ENCODE assay signal across 11 cellular contexts in genomic region chr16:3065742-3066439, GRCh38. TPM values are rescaled to one million over a fixed set of nuclear protein-coding genes. Genes with fewer than 3 reads are reported as not detected.
DNase-seq lines count a peak whose midpoint lies in the region; ATAC-seq and TF ChIP-seq lines count a peak whose summit lies in the region.
"Had no signal": no experiment of that assay in that cellular context is flagged by ENCODE, and none has a peak within 500 bp of the region (broad histone marks: within the 10 kb centered on the region; RNA-seq: fewer than 3 reads in every experiment).

No MANE protein-coding gene starts in this region.

- intact Hi-C loops in colonic mucosa (cut with DNase I): no loop called here
- intact Hi-C loops in natural killer cell (cut with micrococcal nuclease): no loop called here
- intact Hi-C loops in head of caudate nucleus (cut with DNase I): no loop called here

- no peaks in the 10 kb centered on the region for H3K27me3 ChIP-seq in AG04450 (ENCODE audit: control insufficient read depth, insufficient read depth, low read length)
- no peaks in the 10 kb centered on the region for H3K27me3 ChIP-seq in colonic mucosa

- POLR2A ChIA-PET in AG04450 (lab: Yijun Ruan, JAX): interaction anchor here (0.9 kb wide), 1 partner anchor 18 kb away, joined by 5 read pairs; no protein-coding TSS in a partner anchor

- H3K27ac ChIP-seq in AG04450 (ENCODE audit: low read depth, low read length): no peak overlapping the region
- H3K27ac ChIP-seq in colonic mucosa: peak overlapping the region; percentile 78

- TF ChIP-seq CTCF in AG04450 (IDR thresholded peaks at IDR 0.05; ENCODE audit: low read depth, low read length) (no peak), LNCaP clone FGC (IDR thresholded peaks at IDR 0.05; ENCODE audit: control insufficient read depth, extremely low read depth, insufficient read depth) (no peak), colonic mucosa (IDR thresholded peaks at IDR 0.05) (no peak), natural killer cell (IDR thresholded peaks at IDR 0.05) (no peak)

- H3K4me3 ChIP-seq in AG04450 (ENCODE audit: low read depth, low read length) (peak overlapping the region; percentile 51), LNCaP clone FGC (ENCODE audit: low read depth, low read length) (0 out of 2 replicates have a peak overlapping the region, but pooled peaks have one; percentile 9), colonic mucosa (peak overlapping the region; percentile 49)

- H3K36me3 Mint-ChIP-seq in natural killer cell: no peaks in the 10 kb centered on the region

- DNase-seq in AG04450 (ENCODE audit: low read depth, low spot score) (no peak), LNCaP clone FGC (ENCODE audit: low read depth) (no peak), colonic mucosa (peak; percentile 60), natural killer cell (no peak), head of caudate nucleus (no peak), hippocampal formation (lab: John Stamatoyannopoulos, UW) (no peak)
- DNase-seq in effector CD4-positive, alpha-beta T cell: no peak
- DNase-seq: DMS79 had no signal

- H3K4me3 Mint-ChIP-seq in natural killer cell: peak overlapping the region; percentile 96

- peaks cover 36 to 68% of the 10 kb centered on the region in 2 donors for H3K4me1 Mint-ChIP-seq in natural killer cell

- peak overlapping the region; percentile 92 to 95 for H3K27ac Mint-ChIP-seq in natural killer cell

- H3K36me3 ChIP-seq in colonic mucosa: no peaks in the 10 kb centered on the region

- no peaks in the 10 kb centered on the region for H3K9me3 ChIP-seq in AG04450 (ENCODE audit: control insufficient read depth, insufficient read depth, low read length)
- H3K9me3 ChIP-seq in colonic mucosa: no peaks in the 10 kb centered on the region

- no peaks in the 10 kb centered on the region for H3K9me3 Mint-ChIP-seq in natural killer cell

- no peaks in the 10 kb centered on the region for H3K27me3 Mint-ChIP-seq in natural killer cell (ENCODE audit: low read depth in 2 of 2)

- H3K4me1 ChIP-seq in colonic mucosa: peaks cover 5% of the 10 kb centered on the region

- CTCF ChIA-PET in AG04450 (lab: Charles Lee): interaction anchor here (1.1 kb wide), 1 partner anchor 34 kb away, joined by 3 read pairs; no protein-coding TSS in a partner anchor

- H3K9ac ChIP-seq in colonic mucosa (ENCODE audit: low read depth in 2 of 2, low read length in 2 of 2): peak overlapping the region; percentile 48 to 76

- ATAC-seq in natural killer cell (peak in 2 of 3 donors; percentile 10 to 19), HG03108 (IDR thresholded peaks at IDR 0.05; ENCODE audit: unreplicated experiment) (no peak)

RNA-seq across cellular contexts. Expression of gene IL32, which starts 0.5 kb away (rescaled TPM):
- polyA plus RNA-seq in AG04450 (2011; rRNA removed): 30.3 and 37.9 TPM in 2 replicates
- 10.2 and 16.0 TPM in 2 replicates for polyA minus RNA-seq in AG04450 (2011; rRNA and poly(A)+ RNA removed)
- total RNA-seq in colonic mucosa (100 to 1,000 TPM; 256 to 329 TPM), natural killer cell (100 to 1,000 TPM; 305 to 562 (median 319) TPM)

RNA-seq across cellular contexts. Expression of gene MMP25, which starts 19.5 kb away (rescaled TPM):
- not detected in 2 replicates for polyA plus RNA-seq in AG04450 (2011; rRNA removed)
- 0.09 TPM in 1 of 2 replicates, not detected in the other for polyA minus RNA-seq in AG04450 (2011; rRNA and poly(A)+ RNA removed)
- total RNA-seq in colonic mucosa (under 1 TPM; 0.44 to 0.88 TPM), natural killer cell (10 to 100 TPM in 1 of 3 donors, 1 to 10 TPM in 2; 2.0 to 62.2 (median 5.6) TPM)

RNA-seq across cellular contexts. Expression of gene BICDL2, which starts 29.1 kb away (rescaled TPM):
- not detected in 2 replicates for polyA plus RNA-seq in AG04450 (2011; rRNA removed)
- polyA minus RNA-seq in AG04450 (2011; rRNA and poly(A)+ RNA removed): not detected in 2 replicates
- 10 to 100 TPM; 56.6 to 83.9 TPM for total RNA-seq in colonic mucosa
- total RNA-seq in natural killer cell: not detected
- total RNA-seq: NCI-H460 had no signal

RNA-seq across cellular contexts. Expression of gene ZSCAN10, which starts 33.2 kb away (rescaled TPM):
- polyA plus RNA-seq in AG04450 (2011; rRNA removed): not detected in 2 replicates
- not detected in 2 replicates for polyA minus RNA-seq in AG04450 (2011; rRNA and poly(A)+ RNA removed)
- total RNA-seq in colonic mucosa (under 1 TPM in 1 of 2 donors, not detected in 1; 0.86 TPM), natural killer cell (under 1 TPM; 0.65 to 0.96 (median 0.77) TPM)
- polyA plus RNA-seq: keratinocyte had no signal

RNA-seq across cellular contexts. Expression of gene THOC6, which starts 42.1 kb away (rescaled TPM):
- 14.5 and 16.7 TPM in 2 replicates for polyA plus RNA-seq in AG04450 (2011; rRNA removed)
- polyA minus RNA-seq in AG04450 (2011; rRNA and poly(A)+ RNA removed): 18.8 and 22.4 TPM in 2 replicates
- total RNA-seq in colonic mucosa (10 to 100 TPM; 27.4 to 45.8 TPM), natural killer cell (10 to 100 TPM; 17.1 to 21.5 (median 17.2) TPM)

Comparison
In these comparisons a context has a peak if more than half of its experiments do, and no peak if none do; other contexts are left out.
1. RNA of gene BICDL2, which starts 29.1 kb away (total RNA-seq): 56.6 to 83.9 TPM in colonic mucosa; not detected in natural killer cell; every median in the first group is over 10 times any median in the second.
2. Peak in every context shown above with its lines, with median percentiles within 50 percentile points of each other: H3K4me3 ChIP-seq.